Comparison of ENCODE assay signal across 8 cellular contexts in the genomic region with DNA sequence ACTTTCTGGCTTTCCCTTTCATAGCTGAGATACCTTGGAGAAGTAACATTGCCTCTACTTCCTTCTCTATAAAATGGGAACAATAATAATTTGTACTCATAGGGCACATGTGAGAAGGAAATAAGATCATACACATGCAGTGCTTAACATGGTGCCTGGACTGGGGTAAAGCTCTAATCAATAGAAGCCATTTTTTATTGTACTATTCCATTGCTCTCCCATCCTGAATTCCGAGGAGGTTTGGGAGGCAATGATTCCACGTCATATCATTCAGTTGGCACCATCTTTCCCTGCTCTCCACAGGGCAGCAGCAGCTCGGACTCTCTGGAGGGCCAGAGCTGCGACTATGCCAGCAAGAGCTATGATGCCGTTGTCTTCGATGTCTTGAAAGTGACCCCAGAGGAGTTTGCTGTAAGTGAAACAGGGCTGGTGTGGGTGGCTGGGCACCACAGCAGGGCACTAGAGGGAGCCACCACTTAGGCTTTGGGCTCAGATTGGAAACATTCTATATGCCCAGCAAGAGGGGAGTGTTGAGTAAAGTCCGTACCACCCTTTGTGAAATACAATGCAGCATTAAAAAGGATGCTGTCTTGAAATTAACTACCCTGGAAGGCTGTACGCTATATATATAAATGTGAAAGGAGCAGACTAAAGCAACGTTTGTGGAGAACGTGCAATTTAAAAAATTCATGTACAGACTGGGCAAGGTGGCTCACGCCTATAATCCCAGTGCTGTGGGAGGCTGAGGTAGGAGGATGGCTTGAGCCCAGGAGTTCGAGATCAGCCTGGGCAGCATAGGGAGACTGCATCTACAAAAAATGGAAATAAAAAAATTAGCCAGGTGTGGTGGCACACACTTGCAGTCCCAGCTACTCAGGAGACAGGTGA. TPM values are rescaled to one million over a fixed set of nuclear protein-coding genes. Genes with fewer than 3 reads are reported as not detected.
DNase-seq lines count a peak whose midpoint lies in the region; ATAC-seq and TF ChIP-seq lines count a peak whose summit lies in the region.

No MANE protein-coding gene starts in this region.

- peaks cover 30% of the 10 kb centered on the region for H3K27me3 Mint-ChIP-seq in activated T-helper 1 cell treated with anti-CD3 and anti-CD28 coated beads, Interleukin-12 subunit alpha, Interleukin-12 subunit beta, Interleukin-2, Interleukin-4 antibody, amounts not matched to agents 30 ng/mL and 10 ng/mL and 1 ng/mL, durations not matched to agents 14 hours and 24 hours and 36 hours (ENCODE audit: insufficient read depth)

- H3K9me3 ChIP-seq in BE2C = no peaks in the 10 kb centered on the region
- no peaks in the 10 kb centered on the region for H3K9me3 ChIP-seq in HAP-1

- ATAC-seq in GM18868 (IDR thresholded peaks at IDR 0.05; ENCODE audit: unreplicated experiment) = no peak
- no peak for ATAC-seq in HG02870 (IDR thresholded peaks at IDR 0.05; ENCODE audit: unreplicated experiment)

- peak; percentile 73 for DNase-seq in BE2C
- peak; percentile 40 to 64 for DNase-seq in HAP-1 (ENCODE audit: low spot score in 2 of 2)
- DNase-seq in OCI-M1 (lab: John Stamatoyannopoulos, UW) = peak; percentile 60
- peak; percentile 21 for DNase-seq in activated T-helper 1 cell treated with anti-CD3 and anti-CD28 coated beads, Interleukin-12 subunit alpha, Interleukin-12 subunit beta, Interleukin-2, Interleukin-4 antibody, amounts not matched to agents 30 ng/mL and 10 ng/mL and 1 ng/mL, durations not matched to agents 14 hours and 24 hours and 36 hours (ENCODE audit: low spot score)
- peak; percentile 24 for DNase-seq in germinal center (ENCODE audit: low spot score)
- DNase-seq in pons (ENCODE audit: low spot score) = peak; percentile 73

- in situ Hi-C loops in HAP-1 (cut with MboI; ENCODE audit: low sequenced_read_pairs) = no loop called here

- H3K4me1 Mint-ChIP-seq in activated T-helper 1 cell treated with anti-CD3 and anti-CD28 coated beads, Interleukin-12 subunit alpha, Interleukin-12 subunit beta, Interleukin-2, Interleukin-4 antibody, amounts not matched to agents 30 ng/mL and 10 ng/mL and 1 ng/mL, durations not matched to agents 14 hours and 24 hours and 36 hours (ENCODE audit: low read depth) = peaks cover 17% of the 10 kb centered on the region

- TF ChIP-seq CTCF in BE2C (IDR thresholded peaks at IDR 0.05; ENCODE audit: low read depth, low read length) = peak; percentile 99

- H3K4me1 ChIP-seq in BE2C (no peaks in the 10 kb centered on the region), HAP-1 (peaks cover 2% of the 10 kb centered on the region; the same call in 1 of the 2 replicates)

- no peaks in the 10 kb centered on the region for H3K36me3 Mint-ChIP-seq in activated T-helper 1 cell treated with anti-CD3 and anti-CD28 coated beads, Interleukin-12 subunit alpha, Interleukin-12 subunit beta, Interleukin-2, Interleukin-4 antibody, amounts not matched to agents 30 ng/mL and 10 ng/mL and 1 ng/mL, durations not matched to agents 14 hours and 24 hours and 36 hours (ENCODE audit: low read depth)

- H3K27me3 ChIP-seq in BE2C (no peaks in the 10 kb centered on the region), HAP-1 (ENCODE audit: low read depth) (no peaks in the 10 kb centered on the region)

- H3K36me3 ChIP-seq in BE2C = no peaks in the 10 kb centered on the region
- H3K36me3 ChIP-seq in HAP-1 (replicated peaks) = no peaks in the 10 kb centered on the region

- no peaks in the 10 kb centered on the region for H3K9me3 Mint-ChIP-seq in activated T-helper 1 cell treated with anti-CD3 and anti-CD28 coated beads, Interleukin-12 subunit alpha, Interleukin-12 subunit beta, Interleukin-2, Interleukin-4 antibody, amounts not matched to agents 30 ng/mL and 10 ng/mL and 1 ng/mL, durations not matched to agents 14 hours and 24 hours and 36 hours

- H3K4me3 ChIP-seq in BE2C (ENCODE audit: low read depth, low read length) (no peak overlapping the region), HAP-1 (no peak overlapping the region)

- intact Hi-C loops in activated T-helper 1 cell treated with anti-CD3 and anti-CD28 coated beads, Interleukin-12 subunit alpha, Interleukin-12 subunit beta, Interleukin-2, Interleukin-4 antibody, amounts not matched to agents 30 ng/mL and 10 ng/mL and 1 ng/mL, durations not matched to agents 14 hours and 24 hours and 36 hours (cut with micrococcal nuclease) = loop anchor here (1.0 kb wide), 2 partner anchors 25 to 234 kb away; no protein-coding TSS in a partner anchor

- no peak overlapping the region for H3K27ac Mint-ChIP-seq in activated T-helper 1 cell treated with anti-CD3 and anti-CD28 coated beads, Interleukin-12 subunit alpha, Interleukin-12 subunit beta, Interleukin-2, Interleukin-4 antibody, amounts not matched to agents 30 ng/mL and 10 ng/mL and 1 ng/mL, durations not matched to agents 14 hours and 24 hours and 36 hours

- H3K4me3 Mint-ChIP-seq in activated T-helper 1 cell treated with anti-CD3 and anti-CD28 coated beads, Interleukin-12 subunit alpha, Interleukin-12 subunit beta, Interleukin-2, Interleukin-4 antibody, amounts not matched to agents 30 ng/mL and 10 ng/mL and 1 ng/mL, durations not matched to agents 14 hours and 24 hours and 36 hours = no peak overlapping the region

RNA-seq across cellular contexts. Expression of a gene that starts 51.2 kb away (rescaled TPM):
- 9.3 TPM for polyA plus RNA-seq in BE2C (2012; ENCODE audit: insufficient read depth, insufficient read length, low read depth)
- total RNA-seq in activated T-helper 1 cell treated with anti-CD3 and anti-CD28 coated beads, Interleukin-12 subunit alpha, Interleukin-12 subunit beta, Interleukin-2, Interleukin-4 antibody, amounts not matched to agents 30 ng/mL and 10 ng/mL and 1 ng/mL, durations not matched to agents 14 hours and 24 hours and 36 hours = 1.4 and 1.8 TPM in 2 replicates

Comparison
In these comparisons a context has a peak if more than half of its experiments do, and no peak if none do; other contexts are left out.
1. DNase-seq: peak in every context shown above with its lines; median percentile 73 in BE2C; 73 in pons; 60 in OCI-M1; 52 in HAP-1; 24 in germinal center; 21 in activated T-helper 1 cell treated with anti-CD3 and anti-CD28 coated beads, Interleukin-12 subunit alpha, Interleukin-12 subunit beta, Interleukin-2, Interleukin-4 antibody, amounts not matched to agents 30 ng/mL and 10 ng/mL and 1 ng/mL, durations not matched to agents 14 hours and 24 hours and 36 hours.